ENCODE assay signal across 11 cellular contexts in genomic region chr1:234545512-234546386, GRCh38.
DNase-seq lines count a peak whose midpoint lies in the region; ATAC-seq and TF ChIP-seq lines count a peak whose summit lies in the region.
"Had no signal": no experiment of that assay in that cellular context is flagged by ENCODE, and none has a peak within 500 bp of the region (broad histone marks: within the 10 kb centered on the region; RNA-seq: fewer than 3 reads in every experiment).

No MANE protein-coding gene starts in this region.

- H3K27me3 Mint-ChIP-seq in activated T-cell treated with anti-CD3 and anti-CD28 coated beads, Interleukin-2, amount 50 U/mL, for 72 hours (ENCODE audit: low read depth): peaks cover 6% of the 10 kb centered on the region

- 71 to 81% (median 76%) methylated on average over 14 of the region's 14 CpGs for WGBS in stomach, 5 donors

- TF ChIP-seq POLR2A in stomach (IDR thresholded peaks at IDR 0.05): no peak

- in situ Hi-C loops in GM13976 (cut with MboI; ENCODE audit: low sequenced_read_pairs, unreplicated experiment): no loop called here

- H3K27ac ChIP-seq in VCaP (peak overlapping the region; percentile 97), stomach (peak overlapping the region in 4 of 5 donors; percentile 77 to 97 (median 82))

- H3K9me3 Mint-ChIP-seq in activated T-cell treated with anti-CD3 and anti-CD28 coated beads, Interleukin-2, amount 50 U/mL, for 72 hours: no peaks in the 10 kb centered on the region
- H3K9me3 Mint-ChIP-seq: central memory CD8-positive, alpha-beta T cell had no signal

- no peaks in the 10 kb centered on the region for H3K36me3 Mint-ChIP-seq in activated T-cell treated with anti-CD3 and anti-CD28 coated beads, Interleukin-2, amount 50 U/mL, for 72 hours (ENCODE audit: insufficient read depth in 2 of 2)

- no peak overlapping the region for H3K4me3 Mint-ChIP-seq in activated T-cell treated with anti-CD3 and anti-CD28 coated beads, Interleukin-2, amount 50 U/mL, for 72 hours
- H3K4me3 Mint-ChIP-seq: central memory CD8-positive, alpha-beta T cell had no signal

- no peak overlapping the region for H3K4me3 ChIP-seq in stomach

- H3K9me3 ChIP-seq in stomach: no peaks in the 10 kb centered on the region

- peaks cover 21 to 56% (median 37%) of the 10 kb centered on the region in 4 donors for H3K4me1 ChIP-seq in stomach

- H3K27ac Mint-ChIP-seq in activated T-cell treated with anti-CD3 and anti-CD28 coated beads, Interleukin-2, amount 50 U/mL, for 72 hours: no peak overlapping the region

- peaks cover 32% of the 10 kb centered on the region for H3K4me1 Mint-ChIP-seq in activated T-cell treated with anti-CD3 and anti-CD28 coated beads, Interleukin-2, amount 50 U/mL, for 72 hours (ENCODE audit: low read depth)
- H3K4me1 Mint-ChIP-seq: central memory CD8-positive, alpha-beta T cell had no signal

- no peaks in the 10 kb centered on the region for H3K36me3 ChIP-seq in stomach

- peak; percentile 39 to 55 for DNase-seq in NCI-H2081 (lab: John Stamatoyannopoulos, UW)
- DNase-seq in NCI-H2081 treated with DMSO at 0.1 percent for 48 hours (lab: John Stamatoyannopoulos, UW): no peak
- peak in 1 of 2 donors; percentile 5 for DNase-seq in left colon
- DNase-seq in stomach: no peak
- DNase-seq in activated T-cell treated with anti-CD3 and anti-CD28 coated beads, Interleukin-2, amount 50 U/mL, for 72 hours: no peak
- DNase-seq in GM13976 (ENCODE audit: low spot score): no peak
- DNase-seq: activated CD4-positive, CD25-positive, alpha-beta regulatory T cell; stimulated activated CD4-positive, alpha-beta T cell treated with anti-CD3 and anti-CD28 coated beads, Interleukin-4, amount 100 ng/mL, for 4 hours had no signal

- H3K27me3 ChIP-seq in stomach: no peaks in the 10 kb centered on the region

- TF ChIP-seq EP300 in stomach (IDR thresholded peaks at IDR 0.05): no peak

- TF ChIP-seq CTCF in VCaP (conservative IDR thresholded peaks at IDR 0.05) (no peak), stomach (IDR thresholded peaks at IDR 0.05) (no peak), GM13976 (IDR thresholded peaks at IDR 0.05; ENCODE audit: borderline replicate concordance, control extremely low read depth, extremely low read depth, insufficient read depth, missing control alignments) (no peak)

- intact Hi-C loops in left colon (cut with DNase I, micrococcal nuclease): no loop called here
- intact Hi-C loops in stomach (cut with DNase I; ENCODE audit: low total_unique reads): loop anchor here (10.0 kb wide), 1 partner anchor 49 kb away; no protein-coding TSS in a partner anchor

- peak; percentile 23 for ATAC-seq in left colon
- no peak for ATAC-seq in GM21825 (IDR thresholded peaks at IDR 0.05; ENCODE audit: unreplicated experiment)
- ATAC-seq in activated T-cell treated with anti-CD3 and anti-CD28 coated beads, Interleukin-2, amount 50 U/mL, for 72 hours (replicated peaks in 1 of 2): no peak

Comparison
In these comparisons a context has a peak if more than half of its experiments do, and no peak if none do; other contexts are left out.
1. DNase-seq: peak in NCI-H2081 (2 of 2); none in NCI-H2081 treated with DMSO at 0.1 percent for 48 hours (single experiment), stomach (single experiment), activated T-cell treated with anti-CD3 and anti-CD28 coated beads, Interleukin-2, amount 50 U/mL, for 72 hours (0 of 2) and GM13976 (single experiment).